8 cellular contexts compared by ENCODE assay signal in the genomic region with DNA sequence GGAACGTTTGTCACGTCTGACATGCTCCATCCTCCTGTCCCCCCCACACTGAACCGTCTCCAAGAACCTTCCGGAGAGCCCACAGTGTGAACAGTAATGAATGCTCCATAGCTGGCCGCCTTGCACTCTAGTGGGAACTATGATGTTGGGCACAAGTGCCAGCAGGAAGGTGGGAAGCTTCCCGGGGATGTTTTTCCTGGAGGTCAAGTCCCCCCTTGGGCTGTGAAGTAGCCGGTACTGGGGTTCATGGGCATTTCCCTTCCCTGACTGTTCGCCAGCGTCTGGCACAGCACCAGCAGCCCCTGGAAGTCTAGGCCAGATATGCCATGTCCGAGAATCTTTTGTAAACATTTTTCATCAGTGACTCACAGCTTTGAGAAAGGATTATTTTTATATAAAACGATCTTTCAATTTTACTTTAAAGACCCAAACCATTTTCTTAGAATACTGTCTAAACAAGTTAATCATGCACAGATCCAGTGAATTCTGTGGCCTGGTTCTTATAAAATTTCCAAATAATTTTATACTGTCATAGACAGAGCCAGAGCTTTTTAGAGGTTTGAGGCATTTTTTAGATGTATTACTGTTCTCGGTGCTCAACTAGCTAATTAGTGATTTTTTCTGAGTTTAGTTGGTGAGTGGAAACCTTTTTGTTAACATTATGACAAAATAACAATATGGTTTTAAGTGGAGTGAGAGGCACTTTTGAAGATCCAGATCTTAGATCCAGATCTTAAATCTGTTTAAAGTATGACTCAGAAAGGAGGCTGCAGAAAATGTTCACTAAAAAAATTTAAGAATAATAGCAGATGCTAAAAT. TPM values are rescaled to one million over a fixed set of nuclear protein-coding genes. Genes with fewer than 3 reads are reported as not detected.
A peak's percentile ranks its signal among the peaks of the same experiment; 100 is the strongest.
DNase-seq lines count a peak whose midpoint lies in the region; ATAC-seq and TF ChIP-seq lines count a peak whose summit lies in the region.

No MANE protein-coding gene starts in this region.

- DNase-seq in A172 (ENCODE audit: low spot score) (peak; percentile 69), epithelial cell of proximal tubule (ENCODE audit: low read depth) (no peak), myocyte (ENCODE audit: low read depth) (peak; percentile 69), COLO668 (lab: John Stamatoyannopoulos, UW; ENCODE audit: unreplicated experiment) (no peak)
- DNase-seq in stimulated activated naive B cell treated with anti-CD40 and anti-IgM and Interleukin-4, amounts not matched to agents 10 μg/mL and 1 μg/mL and 100 μg/mL, for 72 hours: no peak
- no peak for DNase-seq in activated T-cell treated with anti-CD3 and anti-CD28 coated beads, Interleukin-2, amount 50 U/mL, for 24 hours
- no peak for DNase-seq in activated CD4-positive, alpha-beta memory T cell treated with anti-CD3 and anti-CD28 coated beads for 36 hours

- no peaks in the 10 kb centered on the region for H3K36me3 Mint-ChIP-seq in stimulated activated naive B cell treated with anti-CD40 and anti-IgM and Interleukin-4, amounts not matched to agents 10 μg/mL and 1 μg/mL and 100 μg/mL, for 72 hours
- H3K36me3 Mint-ChIP-seq in activated T-cell treated with anti-CD3 and anti-CD28 coated beads, Interleukin-2, amount 50 U/mL, for 24 hours (ENCODE audit: low read depth): no peaks in the 10 kb centered on the region
- no peaks in the 10 kb centered on the region for H3K36me3 Mint-ChIP-seq in activated CD4-positive, alpha-beta memory T cell treated with anti-CD3 and anti-CD28 coated beads for 36 hours

- H3K4me3 ChIP-seq in epithelial cell of proximal tubule (ENCODE audit: low read depth, low read length): peak overlapping the region; percentile 27

- CTCF ChIA-PET in activated CD4-positive, alpha-beta memory T cell treated with anti-CD3 and anti-CD28 coated beads for 36 hours (lab: Charles Lee): interaction anchor here (0.8 to 2.0 kb wide), 4 partner anchors 15 to 200 kb away, joined by 3 to 10 read pairs (median 3); no protein-coding TSS in a partner anchor

- TF ChIP-seq CTCF in epithelial cell of proximal tubule (conservative IDR thresholded peaks at IDR 0.05; ENCODE audit: low read depth, low read length): no peak

- H3K27me3 Mint-ChIP-seq in stimulated activated naive B cell treated with anti-CD40 and anti-IgM and Interleukin-4, amounts not matched to agents 10 μg/mL and 1 μg/mL and 100 μg/mL, for 72 hours: no peaks in the 10 kb centered on the region
- no peaks in the 10 kb centered on the region for H3K27me3 Mint-ChIP-seq in activated T-cell treated with anti-CD3 and anti-CD28 coated beads, Interleukin-2, amount 50 U/mL, for 24 hours
- no peaks in the 10 kb centered on the region for H3K27me3 Mint-ChIP-seq in activated CD4-positive, alpha-beta memory T cell treated with anti-CD3 and anti-CD28 coated beads for 36 hours

- no peaks in the 10 kb centered on the region for H3K9me3 Mint-ChIP-seq in stimulated activated naive B cell treated with anti-CD40 and anti-IgM and Interleukin-4, amounts not matched to agents 10 μg/mL and 1 μg/mL and 100 μg/mL, for 72 hours
- no peaks in the 10 kb centered on the region for H3K9me3 Mint-ChIP-seq in activated T-cell treated with anti-CD3 and anti-CD28 coated beads, Interleukin-2, amount 50 U/mL, for 24 hours
- no peaks in the 10 kb centered on the region for H3K9me3 Mint-ChIP-seq in activated CD4-positive, alpha-beta memory T cell treated with anti-CD3 and anti-CD28 coated beads for 36 hours

- no peak for ATAC-seq in stimulated activated naive B cell treated with anti-CD40 and anti-IgM and Interleukin-4, amounts not matched to agents 10 μg/mL and 1 μg/mL and 100 μg/mL, for 72 hours (replicated peaks)

- peaks cover 18 to 22% of the 10 kb centered on the region in 2 donors for H3K4me1 Mint-ChIP-seq in stimulated activated naive B cell treated with anti-CD40 and anti-IgM and Interleukin-4, amounts not matched to agents 10 μg/mL and 1 μg/mL and 100 μg/mL, for 72 hours
- H3K4me1 Mint-ChIP-seq in activated T-cell treated with anti-CD3 and anti-CD28 coated beads, Interleukin-2, amount 50 U/mL, for 24 hours (ENCODE audit: low read depth): peaks cover 27% of the 10 kb centered on the region
- H3K4me1 Mint-ChIP-seq in activated CD4-positive, alpha-beta memory T cell treated with anti-CD3 and anti-CD28 coated beads for 36 hours (ENCODE audit: low read depth): peaks cover 5% of the 10 kb centered on the region

- POLR2A ChIA-PET in activated CD4-positive, alpha-beta memory T cell treated with anti-CD3 and anti-CD28 coated beads for 36 hours (lab: Charles Lee): interaction anchor here (0.6 kb wide), 1 partner anchor 23 kb away, joined by 4 read pairs; no protein-coding TSS in a partner anchor

- intact Hi-C loops in activated CD4-positive, alpha-beta memory T cell treated with anti-CD3 and anti-CD28 coated beads for 36 hours (cut with micrococcal nuclease): no loop called here

- H3K4me3 Mint-ChIP-seq in stimulated activated naive B cell treated with anti-CD40 and anti-IgM and Interleukin-4, amounts not matched to agents 10 μg/mL and 1 μg/mL and 100 μg/mL, for 72 hours: no peak overlapping the region
- no peak overlapping the region for H3K4me3 Mint-ChIP-seq in activated T-cell treated with anti-CD3 and anti-CD28 coated beads, Interleukin-2, amount 50 U/mL, for 24 hours
- no peak overlapping the region for H3K4me3 Mint-ChIP-seq in activated CD4-positive, alpha-beta memory T cell treated with anti-CD3 and anti-CD28 coated beads for 36 hours

- no peak overlapping the region for H3K27ac Mint-ChIP-seq in stimulated activated naive B cell treated with anti-CD40 and anti-IgM and Interleukin-4, amounts not matched to agents 10 μg/mL and 1 μg/mL and 100 μg/mL, for 72 hours
- no peak overlapping the region for H3K27ac Mint-ChIP-seq in activated T-cell treated with anti-CD3 and anti-CD28 coated beads, Interleukin-2, amount 50 U/mL, for 24 hours
- no peak overlapping the region for H3K27ac Mint-ChIP-seq in activated CD4-positive, alpha-beta memory T cell treated with anti-CD3 and anti-CD28 coated beads for 36 hours

TF ChIP-seq in PFSK-1, 5 proteins besides CTCF, POLR2A, EP300 and RAD21:
- TF ChIP-seq SIN3A (IDR thresholded peaks at IDR 0.05; ENCODE audit: borderline replicate concordance, insufficient read depth, low read length): no peak
- TF ChIP-seq TAF1 (IDR thresholded peaks at IDR 0.05; ENCODE audit: borderline replicate concordance, insufficient read depth, low read length): no peak
- TF ChIP-seq POLR2AphosphoS5 (IDR thresholded peaks at IDR 0.05; ENCODE audit: low read depth, low read length): no peak
- TF ChIP-seq FOXP2 (optimal IDR thresholded peaks at IDR 0.05; ENCODE audit: borderline replicate concordance, extremely low read depth, extremely low read length, insufficient read depth): peak; percentile 16
- TF ChIP-seq REST (IDR thresholded peaks at IDR 0.05; ENCODE audit: insufficient read depth in 1 of 2, low read depth in 2 of 2, low read length in 2 of 2): no peak

RNA-seq across cellular contexts. Expression of gene ABL1, which starts 11.6 kb away (rescaled TPM):
- 6.8 and 13.1 TPM in 2 replicates for total RNA-seq in A172 (2014; rRNA removed; shearing (Covaris generic))
- 87.9 TPM for polyA plus RNA-seq in PFSK-1 (2012; ENCODE audit: insufficient read length, low read depth)
- total RNA-seq in epithelial cell of proximal tubule (31.2 and 45.4 TPM in 2 replicates), myocyte (44.6 and 50.3 TPM in 2 replicates)
- 60.2 TPM for polyA plus RNA-seq in myocyte (2012)
- 10 to 100 TPM; 24.8 to 24.9 TPM for total RNA-seq in activated CD4-positive, alpha-beta memory T cell treated with anti-CD3 and anti-CD28 coated beads for 36 hours

RNA-seq across cellular contexts. Expression of gene QRFP, which starts 49.9 kb away (rescaled TPM):
- total RNA-seq in A172 (2014; rRNA removed; shearing (Covaris generic)): not detected in 2 replicates
- 0.74 TPM for polyA plus RNA-seq in PFSK-1 (2012; ENCODE audit: insufficient read length, low read depth)
- total RNA-seq in epithelial cell of proximal tubule: not detected in 2 replicates
- not detected in 2 replicates for total RNA-seq in myocyte
- 0.49 TPM for polyA plus RNA-seq in myocyte (2012)
- total RNA-seq in activated CD4-positive, alpha-beta memory T cell treated with anti-CD3 and anti-CD28 coated beads for 36 hours: not detected

Comparison
In these comparisons a context has a peak if more than half of its experiments do, and no peak if none do; other contexts are left out.
1. DNase-seq: peak in A172 (single experiment) and myocyte (single experiment); none in epithelial cell of proximal tubule (single experiment), COLO668 (single experiment), stimulated activated naive B cell treated with anti-CD40 and anti-IgM and Interleukin-4, amounts not matched to agents 10 μg/mL and 1 μg/mL and 100 μg/mL, for 72 hours (single experiment), activated T-cell treated with anti-CD3 and anti-CD28 coated beads, Interleukin-2, amount 50 U/mL, for 24 hours (single experiment) and activated CD4-positive, alpha-beta memory T cell treated with anti-CD3 and anti-CD28 coated beads for 36 hours (single experiment).